ENCODE assay signal across 1 cellular context in the genomic region with DNA sequence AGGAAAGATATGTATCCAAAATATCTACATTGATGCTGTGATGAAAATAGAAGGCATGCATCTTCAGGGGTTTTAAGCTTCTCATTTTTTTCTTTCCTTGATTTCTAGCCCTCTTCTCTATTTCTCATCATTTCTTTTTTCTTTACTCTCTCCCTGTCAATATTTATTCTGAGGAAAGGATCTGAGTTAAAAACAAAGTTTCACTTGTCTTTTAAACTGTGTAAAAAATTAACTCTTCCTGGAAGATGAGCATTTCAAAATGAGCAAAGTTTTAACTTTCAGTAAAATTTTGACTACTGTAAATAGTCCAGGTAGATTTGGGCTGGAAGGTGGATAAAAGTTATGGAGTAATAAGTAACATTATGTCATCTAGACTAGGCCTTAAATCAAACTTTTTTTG.
TF ChIP-seq lines count a peak whose summit lies in the region.

No MANE protein-coding gene starts in this region.

TF ChIP-seq in GM23338, 12 proteins besides CTCF, POLR2A, EP300 and RAD21 (continued from another document):
- TF ChIP-seq, protein P1, sequence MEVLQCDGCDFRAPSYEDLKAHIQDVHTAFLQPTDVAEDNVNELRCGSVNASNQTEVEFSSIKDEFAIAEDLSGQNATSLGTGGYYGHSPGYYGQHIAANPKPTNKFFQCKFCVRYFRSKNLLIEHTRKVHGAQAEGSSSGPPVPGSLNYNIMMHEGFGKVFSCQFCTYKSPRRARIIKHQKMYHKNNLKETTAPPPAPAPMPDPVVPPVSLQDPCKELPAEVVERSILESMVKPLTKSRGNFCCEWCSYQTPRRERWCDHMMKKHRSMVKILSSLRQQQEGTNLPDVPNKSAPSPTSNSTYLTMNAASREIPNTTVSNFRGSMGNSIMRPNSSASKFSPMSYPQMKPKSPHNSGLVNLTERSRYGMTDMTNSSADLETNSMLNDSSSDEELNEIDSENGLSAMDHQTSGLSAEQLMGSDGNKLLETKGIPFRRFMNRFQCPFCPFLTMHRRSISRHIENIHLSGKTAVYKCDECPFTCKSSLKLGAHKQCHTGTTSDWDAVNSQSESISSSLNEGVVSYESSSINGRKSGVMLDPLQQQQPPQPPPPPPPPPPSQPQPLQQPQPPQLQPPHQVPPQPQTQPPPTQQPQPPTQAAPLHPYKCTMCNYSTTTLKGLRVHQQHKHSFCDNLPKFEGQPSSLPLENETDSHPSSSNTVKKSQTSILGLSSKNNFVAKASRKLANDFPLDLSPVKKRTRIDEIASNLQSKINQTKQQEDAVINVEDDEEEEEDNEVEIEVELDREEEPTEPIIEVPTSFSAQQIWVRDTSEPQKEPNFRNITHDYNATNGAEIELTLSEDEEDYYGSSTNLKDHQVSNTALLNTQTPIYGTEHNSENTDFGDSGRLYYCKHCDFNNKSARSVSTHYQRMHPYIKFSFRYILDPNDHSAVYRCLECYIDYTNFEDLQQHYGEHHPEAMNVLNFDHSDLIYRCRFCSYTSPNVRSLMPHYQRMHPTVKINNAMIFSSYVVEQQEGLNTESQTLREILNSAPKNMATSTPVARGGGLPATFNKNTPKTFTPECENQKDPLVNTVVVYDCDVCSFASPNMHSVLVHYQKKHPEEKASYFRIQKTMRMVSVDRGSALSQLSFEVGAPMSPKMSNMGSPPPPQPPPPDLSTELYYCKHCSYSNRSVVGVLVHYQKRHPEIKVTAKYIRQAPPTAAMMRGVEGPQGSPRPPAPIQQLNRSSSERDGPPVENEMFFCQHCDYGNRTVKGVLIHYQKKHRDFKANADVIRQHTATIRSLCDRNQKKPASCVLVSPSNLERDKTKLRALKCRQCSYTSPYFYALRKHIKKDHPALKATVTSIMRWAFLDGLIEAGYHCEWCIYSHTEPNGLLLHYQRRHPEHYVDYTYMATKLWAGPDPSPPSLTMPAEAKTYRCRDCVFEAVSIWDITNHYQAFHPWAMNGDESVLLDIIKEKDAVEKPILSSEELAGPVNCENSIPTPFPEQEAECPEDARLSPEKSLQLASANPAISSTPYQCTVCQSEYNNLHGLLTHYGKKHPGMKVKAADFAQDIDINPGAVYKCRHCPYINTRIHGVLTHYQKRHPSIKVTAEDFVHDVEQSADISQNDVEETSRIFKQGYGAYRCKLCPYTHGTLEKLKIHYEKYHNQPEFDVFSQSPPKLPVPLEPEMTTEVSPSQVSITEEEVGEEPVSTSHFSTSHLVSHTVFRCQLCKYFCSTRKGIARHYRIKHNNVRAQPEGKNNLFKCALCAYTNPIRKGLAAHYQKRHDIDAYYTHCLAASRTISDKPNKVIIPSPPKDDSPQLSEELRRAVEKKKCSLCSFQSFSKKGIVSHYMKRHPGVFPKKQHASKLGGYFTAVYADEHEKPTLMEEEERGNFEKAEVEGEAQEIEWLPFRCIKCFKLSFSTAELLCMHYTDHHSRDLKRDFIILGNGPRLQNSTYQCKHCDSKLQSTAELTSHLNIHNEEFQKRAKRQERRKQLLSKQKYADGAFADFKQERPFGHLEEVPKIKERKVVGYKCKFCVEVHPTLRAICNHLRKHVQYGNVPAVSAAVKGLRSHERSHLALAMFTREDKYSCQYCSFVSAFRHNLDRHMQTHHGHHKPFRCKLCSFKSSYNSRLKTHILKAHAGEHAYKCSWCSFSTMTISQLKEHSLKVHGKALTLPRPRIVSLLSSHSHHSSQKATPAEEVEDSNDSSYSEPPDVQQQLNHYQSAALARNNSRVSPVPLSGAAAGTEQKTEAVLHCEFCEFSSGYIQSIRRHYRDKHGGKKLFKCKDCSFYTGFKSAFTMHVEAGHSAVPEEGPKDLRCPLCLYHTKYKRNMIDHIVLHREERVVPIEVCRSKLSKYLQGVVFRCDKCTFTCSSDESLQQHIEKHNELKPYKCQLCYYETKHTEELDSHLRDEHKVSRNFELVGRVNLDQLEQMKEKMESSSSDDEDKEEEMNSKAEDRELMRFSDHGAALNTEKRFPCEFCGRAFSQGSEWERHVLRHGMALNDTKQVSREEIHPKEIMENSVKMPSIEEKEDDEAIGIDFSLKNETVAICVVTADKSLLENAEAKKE (CRISPR knock-in tag; IDR thresholded peaks at IDR 0.05) = no peak
- TF ChIP-seq POLR2AphosphoS5 (IDR thresholded peaks at IDR 0.05; ENCODE audit: low read depth) (no peak), NANOG (IDR thresholded peaks at IDR 0.05; ENCODE audit: borderline replicate concordance) (no peak), ZNF114 (CRISPR knock-in tag; IDR thresholded peaks at IDR 0.05) (no peak), CREB1 (CRISPR knock-in tag; IDR thresholded peaks at IDR 0.05; ENCODE audit: low read depth) (no peak), ZNF331 (CRISPR knock-in tag; IDR thresholded peaks at IDR 0.05; ENCODE audit: low read depth) (no peak), EZH2phosphoT487 (IDR thresholded peaks at IDR 0.05; ENCODE audit: unreplicated experiment) (no peak), JUNB (IDR thresholded peaks at IDR 0.05; ENCODE audit: unreplicated experiment) (no peak)
- TF ChIP-seq, protein P2, sequence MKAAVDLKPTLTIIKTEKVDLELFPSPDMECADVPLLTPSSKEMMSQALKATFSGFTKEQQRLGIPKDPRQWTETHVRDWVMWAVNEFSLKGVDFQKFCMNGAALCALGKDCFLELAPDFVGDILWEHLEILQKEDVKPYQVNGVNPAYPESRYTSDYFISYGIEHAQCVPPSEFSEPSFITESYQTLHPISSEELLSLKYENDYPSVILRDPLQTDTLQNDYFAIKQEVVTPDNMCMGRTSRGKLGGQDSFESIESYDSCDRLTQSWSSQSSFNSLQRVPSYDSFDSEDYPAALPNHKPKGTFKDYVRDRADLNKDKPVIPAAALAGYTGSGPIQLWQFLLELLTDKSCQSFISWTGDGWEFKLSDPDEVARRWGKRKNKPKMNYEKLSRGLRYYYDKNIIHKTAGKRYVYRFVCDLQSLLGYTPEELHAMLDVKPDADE (IDR thresholded peaks at IDR 0.05) = no peak
- TF ChIP-seq, protein P3, sequence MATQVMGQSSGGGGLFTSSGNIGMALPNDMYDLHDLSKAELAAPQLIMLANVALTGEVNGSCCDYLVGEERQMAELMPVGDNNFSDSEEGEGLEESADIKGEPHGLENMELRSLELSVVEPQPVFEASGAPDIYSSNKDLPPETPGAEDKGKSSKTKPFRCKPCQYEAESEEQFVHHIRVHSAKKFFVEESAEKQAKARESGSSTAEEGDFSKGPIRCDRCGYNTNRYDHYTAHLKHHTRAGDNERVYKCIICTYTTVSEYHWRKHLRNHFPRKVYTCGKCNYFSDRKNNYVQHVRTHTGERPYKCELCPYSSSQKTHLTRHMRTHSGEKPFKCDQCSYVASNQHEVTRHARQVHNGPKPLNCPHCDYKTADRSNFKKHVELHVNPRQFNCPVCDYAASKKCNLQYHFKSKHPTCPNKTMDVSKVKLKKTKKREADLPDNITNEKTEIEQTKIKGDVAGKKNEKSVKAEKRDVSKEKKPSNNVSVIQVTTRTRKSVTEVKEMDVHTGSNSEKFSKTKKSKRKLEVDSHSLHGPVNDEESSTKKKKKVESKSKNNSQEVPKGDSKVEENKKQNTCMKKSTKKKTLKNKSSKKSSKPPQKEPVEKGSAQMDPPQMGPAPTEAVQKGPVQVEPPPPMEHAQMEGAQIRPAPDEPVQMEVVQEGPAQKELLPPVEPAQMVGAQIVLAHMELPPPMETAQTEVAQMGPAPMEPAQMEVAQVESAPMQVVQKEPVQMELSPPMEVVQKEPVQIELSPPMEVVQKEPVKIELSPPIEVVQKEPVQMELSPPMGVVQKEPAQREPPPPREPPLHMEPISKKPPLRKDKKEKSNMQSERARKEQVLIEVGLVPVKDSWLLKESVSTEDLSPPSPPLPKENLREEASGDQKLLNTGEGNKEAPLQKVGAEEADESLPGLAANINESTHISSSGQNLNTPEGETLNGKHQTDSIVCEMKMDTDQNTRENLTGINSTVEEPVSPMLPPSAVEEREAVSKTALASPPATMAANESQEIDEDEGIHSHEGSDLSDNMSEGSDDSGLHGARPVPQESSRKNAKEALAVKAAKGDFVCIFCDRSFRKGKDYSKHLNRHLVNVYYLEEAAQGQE (IDR thresholded peaks at IDR 0.05; ENCODE audit: unreplicated experiment) = no peak
